ENCODE assay signal across 22 cellular contexts in genomic region chr12:66661357-66661756, GRCh38. TPM values are rescaled to one million over a fixed set of nuclear protein-coding genes. Genes with fewer than 3 reads are reported as not detected.
DNase-seq lines count a peak whose midpoint lies in the region; ATAC-seq, FAIRE-seq and TF ChIP-seq lines count a peak whose summit lies in the region.
"Had no signal": no experiment of that assay in that cellular context is flagged by ENCODE, and none has a peak within 500 bp of the region (broad histone marks: within the 10 kb centered on the region; RNA-seq: fewer than 3 reads in every experiment).

No MANE protein-coding gene starts in this region.

- H3K27ac ChIP-seq in OCI-LY7 (ENCODE audit: low read depth, low read length, poor library complexity, severe bottlenecking), result peak overlapping the region; percentile 29

- no TSS peak for BruUV-seq in OCI-LY7 (replicated peaks; lab: Mats Ljungman, UMichigan)

- POLR2A ChIA-PET in OCI-LY7 (lab: Charles Lee), result interaction anchor here (0.6 to 0.8 kb wide), 4 partner anchors 10 to 310 kb away, joined by 3 to 7 read pairs (median 4); no protein-coding TSS in a partner anchor

- H3K4me1 ChIP-seq in OCI-LY7 (ENCODE audit: insufficient read depth, low read length, poor library complexity, severe bottlenecking), result peaks cover 21% of the 10 kb centered on the region
- H3K4me1 ChIP-seq: BE2C had no signal

- H3K79me2 ChIP-seq in OCI-LY7 (ENCODE audit: insufficient read depth, low read depth, low read length), result no peaks in the 10 kb centered on the region

- H4K20me1 ChIP-seq in OCI-LY7 (ENCODE audit: insufficient read depth, low read length), result no peaks in the 10 kb centered on the region

- H3K4me1 Mint-ChIP-seq in stimulated activated memory B cell treated with anti-CD40 and anti-IgM and Interleukin-4, amounts not matched to agents 10 μg/mL and 1 μg/mL and 100 μg/mL, for 72 hours, result peaks cover 33% of the 10 kb centered on the region
- no peaks in the 10 kb centered on the region for H3K4me1 Mint-ChIP-seq in activated CD4-positive, alpha-beta T cell treated with anti-CD3 and anti-CD28 coated beads, Interleukin-2, amount 10 ng/mL, durations not matched to agents 24 days and 14 days

- no peaks in the 10 kb centered on the region for H3K27me3 Mint-ChIP-seq in stimulated activated memory B cell treated with anti-CD40 and anti-IgM and Interleukin-4, amounts not matched to agents 10 μg/mL and 1 μg/mL and 100 μg/mL, for 72 hours
- peaks cover 16% of the 10 kb centered on the region for H3K27me3 Mint-ChIP-seq in activated CD4-positive, alpha-beta T cell treated with anti-CD3 and anti-CD28 coated beads, Interleukin-2, amount 10 ng/mL, durations not matched to agents 24 days and 14 days

- H2AFZ ChIP-seq in OCI-LY7 (ENCODE audit: low read length), result peak overlapping the region; percentile 62; the same call in 1 of the 2 replicates

- H3K36me3 Mint-ChIP-seq in stimulated activated memory B cell treated with anti-CD40 and anti-IgM and Interleukin-4, amounts not matched to agents 10 μg/mL and 1 μg/mL and 100 μg/mL, for 72 hours, result no peaks in the 10 kb centered on the region
- no peaks in the 10 kb centered on the region for H3K36me3 Mint-ChIP-seq in activated CD4-positive, alpha-beta T cell treated with anti-CD3 and anti-CD28 coated beads, Interleukin-2, amount 10 ng/mL, durations not matched to agents 24 days and 14 days (ENCODE audit: low read depth)
- H3K36me3 Mint-ChIP-seq: T-cell had no signal

- peak; percentile 25 for FAIRE-seq in D721Med (lab: Jason Lieb, UNC)
- FAIRE-seq: A204.1, HTR-8/SVneo had no signal

- intact Hi-C loops in OCI-LY7 (cut with micrococcal nuclease; ENCODE audit: unreplicated experiment), result no loop called here
- intact Hi-C loops in activated CD4-positive, alpha-beta T cell treated with anti-CD3 and anti-CD28 coated beads, Interleukin-2, amount 10 ng/mL, durations not matched to agents 24 days and 14 days (cut with micrococcal nuclease), result no loop called here

- no peak overlapping the region for H3K27ac Mint-ChIP-seq in stimulated activated memory B cell treated with anti-CD40 and anti-IgM and Interleukin-4, amounts not matched to agents 10 μg/mL and 1 μg/mL and 100 μg/mL, for 72 hours
- no peak overlapping the region for H3K27ac Mint-ChIP-seq in activated CD4-positive, alpha-beta T cell treated with anti-CD3 and anti-CD28 coated beads, Interleukin-2, amount 10 ng/mL, durations not matched to agents 24 days and 14 days
- H3K27ac Mint-ChIP-seq: CD4-positive, alpha-beta T cell; T-cell had no signal

- CTCF ChIA-PET in OCI-LY7 (lab: Charles Lee; ENCODE audit: unreplicated experiment), result no interaction called here

- TF ChIP-seq CTCF in D721Med (IDR thresholded peaks at IDR 0.05; ENCODE audit: insufficient read depth, missing control alignments) (no peak), OCI-LY7 (conservative IDR thresholded peaks at IDR 0.05; ENCODE audit: low read length) (no peak)

- ATAC-seq in GM19395 (IDR thresholded peaks at IDR 0.05; ENCODE audit: unreplicated experiment), result peak; percentile 55
- no peak for ATAC-seq in stimulated activated memory B cell treated with anti-CD40 and anti-IgM and Interleukin-4, amounts not matched to agents 10 μg/mL and 1 μg/mL and 100 μg/mL, for 72 hours
- ATAC-seq: T-cell had no signal

- no peak overlapping the region for H3K4me3 ChIP-seq in OCI-LY7 (ENCODE audit: low read depth, low read length, poor library complexity, severe bottlenecking)

- H3K36me3 ChIP-seq in OCI-LY7 (ENCODE audit: insufficient read depth, low read length), result no peaks in the 10 kb centered on the region
- H3K36me3 ChIP-seq: BE2C had no signal

- no peaks in the 10 kb centered on the region for H3K9me2 ChIP-seq in OCI-LY7 (ENCODE audit: insufficient read depth, low read length)

- H3K4me2 ChIP-seq in OCI-LY7 (ENCODE audit: low read length), result peak overlapping the region; percentile 47

- H3K4me3 Mint-ChIP-seq in stimulated activated memory B cell treated with anti-CD40 and anti-IgM and Interleukin-4, amounts not matched to agents 10 μg/mL and 1 μg/mL and 100 μg/mL, for 72 hours, result peak overlapping the region; percentile 43
- no peak overlapping the region for H3K4me3 Mint-ChIP-seq in activated CD4-positive, alpha-beta T cell treated with anti-CD3 and anti-CD28 coated beads, Interleukin-2, amount 10 ng/mL, durations not matched to agents 24 days and 14 days
- H3K4me3 Mint-ChIP-seq: CD4-positive, alpha-beta T cell; T-cell had no signal

- DNase-seq in D721Med (ENCODE audit: insufficient read length, low spot score) (no peak), OCI-LY7 (ENCODE audit: low spot score) (no peak), NCI-H446 (lab: John Stamatoyannopoulos, UW) (no peak)
- no peak for DNase-seq in activated CD8-positive, alpha-beta memory T cell treated with anti-CD3 and anti-CD28 coated beads for 24 hours
- DNase-seq in activated CD4-positive, alpha-beta T cell treated with anti-CD3 and anti-CD28 coated beads, Interleukin-2, amount 10 ng/mL, durations not matched to agents 24 days and 14 days, result no peak
- DNase-seq: BE2C; CD4-positive, alpha-beta T cell; COR-L47; DND-41; GOT3; HCEC 1CT; KG1; NCI-H1105; NCI-H146; NCI-H2029 treated with DMSO at 0.1 percent for 48 hours; NCI-H345; NCI-H524 treated with DMSO at 0.1 percent for 48 hours; T-cell had no signal

- no peaks in the 10 kb centered on the region for H3K9me3 Mint-ChIP-seq in stimulated activated memory B cell treated with anti-CD40 and anti-IgM and Interleukin-4, amounts not matched to agents 10 μg/mL and 1 μg/mL and 100 μg/mL, for 72 hours
- no peaks in the 10 kb centered on the region for H3K9me3 Mint-ChIP-seq in activated CD4-positive, alpha-beta T cell treated with anti-CD3 and anti-CD28 coated beads, Interleukin-2, amount 10 ng/mL, durations not matched to agents 24 days and 14 days
- H3K9me3 Mint-ChIP-seq: CD4-positive, alpha-beta T cell; T-cell had no signal

- no peaks in the 10 kb centered on the region for H3K9me3 ChIP-seq in OCI-LY7 (ENCODE audit: low read length)
- H3K9me3 ChIP-seq: BE2C had no signal

RNA-seq across cellular contexts. Expression of gene GRIP1, which starts 17.5 kb away (rescaled TPM):
- total RNA-seq in OCI-LY7 (2014; rRNA removed; shearing (Covaris generic)), result 0.70 and 7.6 TPM in 2 replicates
- 1.9 and 4.1 TPM in 2 replicates for total RNA-seq in OCI-LY7 (2022)
- total RNA-seq in activated CD4-positive, alpha-beta T cell treated with anti-CD3 and anti-CD28 coated beads, Interleukin-2, amount 10 ng/mL, durations not matched to agents 24 days and 14 days, result 0.26 and 0.40 TPM in 2 replicates
